1 cellular context compared by ENCODE assay signal in genomic region chr1:72322910-72323309, GRCh38.
TF ChIP-seq lines count a peak whose summit lies in the region.

No MANE protein-coding gene starts in this region.

TF ChIP-seq in SK-N-SH treated with all-trans-retinoic acid at 6 μM for 48 hours, 23 proteins besides CTCF, POLR2A, EP300 and RAD21 (continued from another document):
- TF ChIP-seq, protein P1, sequence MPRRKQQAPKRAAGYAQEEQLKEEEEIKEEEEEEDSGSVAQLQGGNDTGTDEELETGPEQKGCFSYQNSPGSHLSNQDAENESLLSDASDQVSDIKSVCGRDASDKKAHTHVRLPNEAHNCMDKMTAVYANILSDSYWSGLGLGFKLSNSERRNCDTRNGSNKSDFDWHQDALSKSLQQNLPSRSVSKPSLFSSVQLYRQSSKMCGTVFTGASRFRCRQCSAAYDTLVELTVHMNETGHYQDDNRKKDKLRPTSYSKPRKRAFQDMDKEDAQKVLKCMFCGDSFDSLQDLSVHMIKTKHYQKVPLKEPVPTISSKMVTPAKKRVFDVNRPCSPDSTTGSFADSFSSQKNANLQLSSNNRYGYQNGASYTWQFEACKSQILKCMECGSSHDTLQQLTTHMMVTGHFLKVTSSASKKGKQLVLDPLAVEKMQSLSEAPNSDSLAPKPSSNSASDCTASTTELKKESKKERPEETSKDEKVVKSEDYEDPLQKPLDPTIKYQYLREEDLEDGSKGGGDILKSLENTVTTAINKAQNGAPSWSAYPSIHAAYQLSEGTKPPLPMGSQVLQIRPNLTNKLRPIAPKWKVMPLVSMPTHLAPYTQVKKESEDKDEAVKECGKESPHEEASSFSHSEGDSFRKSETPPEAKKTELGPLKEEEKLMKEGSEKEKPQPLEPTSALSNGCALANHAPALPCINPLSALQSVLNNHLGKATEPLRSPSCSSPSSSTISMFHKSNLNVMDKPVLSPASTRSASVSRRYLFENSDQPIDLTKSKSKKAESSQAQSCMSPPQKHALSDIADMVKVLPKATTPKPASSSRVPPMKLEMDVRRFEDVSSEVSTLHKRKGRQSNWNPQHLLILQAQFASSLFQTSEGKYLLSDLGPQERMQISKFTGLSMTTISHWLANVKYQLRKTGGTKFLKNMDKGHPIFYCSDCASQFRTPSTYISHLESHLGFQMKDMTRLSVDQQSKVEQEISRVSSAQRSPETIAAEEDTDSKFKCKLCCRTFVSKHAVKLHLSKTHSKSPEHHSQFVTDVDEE (CRISPR knock-in tag; IDR thresholded peaks at IDR 0.05): no peak
